ENCODE assay signal across 9 cellular contexts in the genomic region with DNA sequence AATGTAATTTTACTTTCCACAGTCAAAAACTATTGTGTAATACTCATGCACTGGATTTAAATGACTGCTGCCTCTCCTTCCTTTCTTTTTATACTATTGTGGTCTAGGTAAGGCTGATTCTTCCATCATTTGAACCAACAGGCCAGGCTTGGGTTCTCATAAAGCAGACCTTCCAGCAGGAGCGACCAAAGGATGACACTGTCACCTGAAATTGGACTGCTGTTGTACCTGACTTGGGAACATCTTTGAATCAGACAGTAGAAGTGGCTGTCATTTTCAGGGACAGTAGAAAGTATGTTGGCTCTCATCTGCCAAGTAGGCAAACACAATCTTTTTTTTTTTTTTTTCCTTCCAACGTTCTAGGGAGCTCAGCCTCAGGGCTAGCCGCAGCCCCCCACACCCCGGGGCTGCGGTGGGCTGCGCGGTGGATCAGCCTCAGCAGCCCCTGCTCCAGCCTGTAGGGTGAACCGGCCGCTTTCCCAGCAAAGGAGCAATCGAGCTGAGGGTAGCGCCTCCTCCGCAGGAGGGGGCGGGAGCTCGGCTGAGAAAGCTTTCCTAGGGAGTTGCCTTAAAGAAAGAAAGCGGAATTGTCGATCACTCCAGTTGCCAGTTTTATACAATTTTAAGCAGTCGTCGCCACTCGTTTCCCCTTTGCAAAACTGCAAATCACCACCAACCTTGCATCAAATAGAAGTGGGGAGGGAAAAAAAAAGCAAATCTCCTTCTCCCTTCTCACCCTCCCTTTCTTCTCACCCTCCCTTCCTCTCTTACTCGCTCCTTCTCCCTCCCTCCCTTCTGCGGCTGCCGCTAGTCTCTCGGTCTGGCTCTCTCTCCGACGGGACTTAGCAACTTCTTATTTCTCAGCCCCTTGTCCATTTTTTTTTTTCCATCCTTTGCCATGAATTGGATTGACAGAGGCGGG. TPM values are rescaled to one million over a fixed set of nuclear protein-coding genes. Genes with fewer than 3 reads are reported as not detected.
DNase-seq lines count a peak whose midpoint lies in the region; ATAC-seq and TF ChIP-seq lines count a peak whose summit lies in the region.
"Had no signal": no experiment of that assay in that cellular context is flagged by ENCODE, and none has a peak within 500 bp of the region (broad histone marks: within the 10 kb centered on the region; RNA-seq: fewer than 3 reads in every experiment).

A gene (plus strand): TSS at position 807 of the 922 bp plus-strand sequence. CDS start 748 bp downstream, outside the sequence.

- H3K27ac ChIP-seq in HL-60 (replicated peaks) = no peak within 1 kb of the TSS
- H3K27ac ChIP-seq in muscle layer of duodenum (ENCODE audit: low read length) = peak within 1 kb of the TSS; percentile 79
- H3K27ac ChIP-seq in urinary bladder (ENCODE audit: low read depth) = peak within 1 kb of the TSS; percentile 46
- H3K27ac ChIP-seq in CD4-positive, alpha-beta T cell (ENCODE audit: low read depth, low read length) = no peak within 1 kb of the TSS

- POLR2A ChIA-PET in CD4-positive, alpha-beta T cell (lab: Charles Lee) = no interaction called here

- under 1% methylated on average over 26 of the region's 26 CpGs for WGBS in urinary bladder

- no peaks in the 10 kb centered on the region for H3K4me1 Mint-ChIP-seq in CD4-positive, alpha-beta T cell (ENCODE audit: low read depth)
- H3K4me1 Mint-ChIP-seq: memory B cell had no signal

- H3K27me3 ChIP-seq in HL-60 (ENCODE audit: insufficient read depth, poor library complexity, severe bottlenecking) = peaks cover 28% of the 10 kb centered on the region
- H3K27me3 ChIP-seq in muscle layer of duodenum (ENCODE audit: low read depth, low read length) = no peaks in the 10 kb centered on the region
- H3K27me3 ChIP-seq in CD4-positive, alpha-beta T cell (ENCODE audit: control insufficient read depth, insufficient read depth, low read length) = peaks cover 44% of the 10 kb centered on the region

- intact Hi-C loops in CD4-positive, alpha-beta T cell (cut with DNase I, micrococcal nuclease) = no loop called here

- H3K9me3 ChIP-seq in muscle layer of duodenum (ENCODE audit: control insufficient read depth in 1 of 2, low read length in 2 of 2) = no peaks in the 10 kb centered on the region
- H3K9me3 ChIP-seq in CD4-positive, alpha-beta T cell (ENCODE audit: control insufficient read depth, low read length) = no peaks in the 10 kb centered on the region

- TF ChIP-seq CTCF in HL-60 (IDR thresholded peaks at IDR 0.05; ENCODE audit: insufficient read depth, low read length) (no peak), fibroblast of the aortic adventitia (IDR thresholded peaks at IDR 0.05; ENCODE audit: insufficient read depth, low read length) (peak; percentile 47)
- no peak for TF ChIP-seq CTCF in CD4-positive, alpha-beta T cell (IDR thresholded peaks at IDR 0.05)

- DNase-seq in AG08395 (ENCODE audit: low spot score) (peak; percentile 72), HL-60 (ENCODE audit: low read depth in 1 of 2, low spot score in 1 of 2) (peak; percentile 11 to 44), UCSD-AML1 (lab: John Stamatoyannopoulos, UW; ENCODE audit: unreplicated experiment) (peak; percentile 47), fibroblast of the aortic adventitia (ENCODE audit: low read depth) (peak; percentile 79)
- DNase-seq in CD4-positive, alpha-beta T cell = no peak

- H3K27me3 Mint-ChIP-seq in CD4-positive, alpha-beta T cell = peaks cover 50% of the 10 kb centered on the region

- CTCF ChIA-PET in CD4-positive, alpha-beta T cell (lab: Charles Lee) = no interaction called here

- no peak within 1 kb of the TSS for H3K4me3 Mint-ChIP-seq in CD4-positive, alpha-beta T cell
- H3K4me3 Mint-ChIP-seq: memory B cell had no signal

- H3K4me3 ChIP-seq in HL-60 (replicated peaks; ENCODE audit: insufficient read depth, low read length) (peak within 1 kb of the TSS; percentile 44), fibroblast of the aortic adventitia (ENCODE audit: low read depth, low read length) (peak within 1 kb of the TSS; percentile 72), muscle layer of duodenum (ENCODE audit: low read depth in 1 of 2, low read length in 2 of 2) (peak within 1 kb of the TSS; percentile 77 to 87), urinary bladder (ENCODE audit: low read depth, low read length) (peak within 1 kb of the TSS; percentile 61)

- no peak for ATAC-seq in CD4-positive, alpha-beta T cell (ENCODE audit: poor library complexity)
- ATAC-seq in HG03457 (IDR thresholded peaks at IDR 0.05; ENCODE audit: unreplicated experiment) = no peak

- no peaks in the 10 kb centered on the region for H3K36me3 ChIP-seq in muscle layer of duodenum (ENCODE audit: control insufficient read depth in 1 of 2, insufficient read depth in 2 of 2, low read length in 2 of 2)
- H3K36me3 ChIP-seq in urinary bladder (ENCODE audit: insufficient read depth) = no peaks in the 10 kb centered on the region

- H3K9me3 Mint-ChIP-seq in CD4-positive, alpha-beta T cell = no peaks in the 10 kb centered on the region

- no peaks in the 10 kb centered on the region for H3K36me3 Mint-ChIP-seq in CD4-positive, alpha-beta T cell (ENCODE audit: low read depth)
- H3K36me3 Mint-ChIP-seq: memory B cell had no signal

- H3K4me1 ChIP-seq in muscle layer of duodenum (ENCODE audit: control insufficient read depth in 1 of 2, insufficient read depth in 2 of 2, low read length in 2 of 2) (peaks cover 0 to 11% of the 10 kb centered on the region in 2 donors), urinary bladder (ENCODE audit: insufficient read depth) (no peaks in the 10 kb centered on the region)

- no peak within 1 kb of the TSS for H3K27ac Mint-ChIP-seq in CD4-positive, alpha-beta T cell
- H3K27ac Mint-ChIP-seq: memory B cell had no signal

RNA-seq across cellular contexts. Expression of the gene that starts here (rescaled TPM):
- 16.2 and 17.2 TPM in 2 replicates for total RNA-seq in fibroblast of the aortic adventitia (ENCODE audit: low replicate concordance)
- 63.7 TPM for total RNA-seq in urinary bladder
- polyA plus RNA-seq in urinary bladder = 3.8 TPM
- not detected for total RNA-seq in CD4-positive, alpha-beta T cell

Comparison
In these comparisons a context has a peak if more than half of its experiments do, and no peak if none do; other contexts are left out.
1. RNA of the gene that starts here (total RNA-seq): 63.7 TPM in urinary bladder (single experiment) and 16.2 to 17.2 TPM in fibroblast of the aortic adventitia; not detected in CD4-positive, alpha-beta T cell; every median in the first group is over 10 times any median in the second.
2. DNase-seq: peak in AG08395 (single experiment), HL-60 (2 of 2), UCSD-AML1 (single experiment) and fibroblast of the aortic adventitia (single experiment); none in CD4-positive, alpha-beta T cell (0 of 10).
3. H3K27ac ChIP-seq: peak in muscle layer of duodenum (single experiment) and urinary bladder (single experiment); none in HL-60 (single experiment) and CD4-positive, alpha-beta T cell (single experiment).
4. Peak in every context shown above with its lines, with median percentiles within 50 percentile points of each other: H3K4me3 ChIP-seq.